ENCODE assay signal across 14 cellular contexts in genomic region chr7:9937944-9938631, GRCh38.
DNase-seq lines count a peak whose midpoint lies in the region; ATAC-seq, FAIRE-seq and TF ChIP-seq lines count a peak whose summit lies in the region.
"Had no signal": no experiment of that assay in that cellular context is flagged by ENCODE, and none has a peak within 500 bp of the region (broad histone marks: within the 10 kb centered on the region; RNA-seq: fewer than 3 reads in every experiment).

No MANE protein-coding gene starts in this region.

- POLR2A ChIA-PET in endothelial cell of umbilical vein (lab: Charles Lee), result no interaction called here

- dilution Hi-C loops in endothelial cell of umbilical vein (cut with MboI; ENCODE audit: extremely low pct_ligation_motif_present, low sequenced_read_pairs), result no loop called here

- no peak for TF ChIP-seq POLR2A in endothelial cell of umbilical vein (IDR thresholded peaks at IDR 0.05; ENCODE audit: low read depth, low read length)

- no TSS peak for BruUV-seq in endothelial cell of umbilical vein (replicated peaks; lab: Mats Ljungman, UMichigan)

- H3K9me3 ChIP-seq in endothelial cell of umbilical vein (replicated peaks; ENCODE audit: control insufficient read depth, insufficient read depth, low read length), result no peaks in the 10 kb centered on the region
- no peaks in the 10 kb centered on the region for H3K9me3 ChIP-seq in left lung
- no peaks in the 10 kb centered on the region for H3K9me3 ChIP-seq in right cardiac atrium (ENCODE audit: control insufficient read depth, low read length)
- H3K9me3 ChIP-seq: ascending aorta, right atrium auricular region had no signal

- peak; percentile 51 for ATAC-seq in left lung
- ATAC-seq in HG03175 (IDR thresholded peaks at IDR 0.05; ENCODE audit: unreplicated experiment), result no peak
- no peak for ATAC-seq in right cardiac atrium
- ATAC-seq: activated T-cell treated with anti-CD3 and anti-CD28 coated beads, Interleukin-2, amount 50 U/mL, for 72 hours had no signal

- no peak overlapping the region for H3K4me3 ChIP-seq in endothelial cell of umbilical vein (replicated peaks in 1 of 3; ENCODE audit: insufficient read depth in 1 of 3, low read depth in 1 of 3, low read length in 3 of 3)
- H3K4me3 ChIP-seq in left lung, result no peak overlapping the region
- H3K4me3 ChIP-seq in right cardiac atrium (ENCODE audit: low read length), result no peak overlapping the region
- H3K4me3 ChIP-seq: ascending aorta, right atrium auricular region had no signal

- H3K27me3 ChIP-seq in endothelial cell of umbilical vein (ENCODE audit: control insufficient read depth in 2 of 2, insufficient read depth in 2 of 2, low read length in 2 of 2) (no peaks in the 10 kb centered on the region), left lung (no peaks in the 10 kb centered on the region), right cardiac atrium (ENCODE audit: control insufficient read depth, insufficient read depth) (no peaks in the 10 kb centered on the region)
- H3K27me3 ChIP-seq: ascending aorta, right atrium auricular region had no signal

- H3K4me2 ChIP-seq in endothelial cell of umbilical vein (ENCODE audit: insufficient read depth, low read length), result no peak overlapping the region

- intact Hi-C loops in endothelial cell of umbilical vein (cut with micrococcal nuclease), result no loop called here
- intact Hi-C loops in left lung (cut with DNase I), result no loop called here
- intact Hi-C loops in right cardiac atrium (cut with DNase I), result no loop called here

- DNase-seq in EH (ENCODE audit: low read depth) (peak; percentile 0), NCI-H82 treated with DMSO at 0.1 percent for 48 hours (lab: John Stamatoyannopoulos, UW; ENCODE audit: unreplicated experiment) (peak; percentile 7), endothelial cell of umbilical vein (ENCODE audit: low read depth, low spot score) (peak; percentile 3), left lung (no peak), cortex of kidney (lab: John Stamatoyannopoulos, UW) (no peak), right cardiac atrium (no peak), NCI-H446 treated with DMSO at 0.1 percent for 48 hours (lab: John Stamatoyannopoulos, UW) (no peak)
- DNase-seq: activated CD4-positive, CD25-positive, alpha-beta regulatory T cell; activated T-cell treated with anti-CD3 and anti-CD28 coated beads, Interleukin-2, amount 50 U/mL, for 72 hours; endodermal cell; NCI-H510A had no signal

- whole genome bisulfite sequencing in right cardiac atrium, result 51% methylated on average over 2 of the region's 2 CpGs

- H3K4me1 ChIP-seq in endothelial cell of umbilical vein (ENCODE audit: control insufficient read depth, extremely low read depth, insufficient read depth, low read length) (no peaks in the 10 kb centered on the region), left lung (no peaks in the 10 kb centered on the region), right cardiac atrium (ENCODE audit: control insufficient read depth, insufficient read depth, low read length) (no peaks in the 10 kb centered on the region)
- H3K4me1 ChIP-seq: ascending aorta, right atrium auricular region had no signal

- no peaks in the 10 kb centered on the region for H3K9me1 ChIP-seq in endothelial cell of umbilical vein (replicated peaks; ENCODE audit: control insufficient read depth, extremely low read depth, insufficient read depth, low read length)

- no peak overlapping the region for H2AFZ ChIP-seq in endothelial cell of umbilical vein (ENCODE audit: low read depth, low read length)

- no peak overlapping the region for H3K9ac ChIP-seq in endothelial cell of umbilical vein (replicated peaks; ENCODE audit: extremely low read depth, insufficient read depth, low read length)

- H3K36me3 ChIP-seq in endothelial cell of umbilical vein (ENCODE audit: control insufficient read depth in 2 of 2, extremely low read depth in 1 of 2, insufficient read depth in 2 of 2, low read length in 2 of 2) (no peaks in the 10 kb centered on the region), left lung (no peaks in the 10 kb centered on the region)
- H3K36me3 ChIP-seq: ascending aorta, right atrium auricular region had no signal

- H3K79me2 ChIP-seq in endothelial cell of umbilical vein (ENCODE audit: control insufficient read depth, insufficient read depth, low read length), result no peaks in the 10 kb centered on the region

- H3K27ac ChIP-seq in endothelial cell of umbilical vein (ENCODE audit: insufficient read depth, low read depth, low read length) (no peak overlapping the region), left lung (no peak overlapping the region), right cardiac atrium (ENCODE audit: low read length) (no peak overlapping the region)
- H3K27ac ChIP-seq: ascending aorta, right atrium auricular region had no signal

- CTCF ChIA-PET in endothelial cell of umbilical vein (lab: Charles Lee), result no interaction called here

- TF ChIP-seq CTCF in endothelial cell of umbilical vein (IDR thresholded peaks at IDR 0.05; ENCODE audit: extremely low read depth in 1 of 2, insufficient read depth in 1 of 2, low read depth in 1 of 2, low read length in 2 of 2) (no peak), left lung (IDR thresholded peaks at IDR 0.05) (no peak)

- no peak for FAIRE-seq in endothelial cell of umbilical vein (lab: Jason Lieb, UNC)

- H4K20me1 ChIP-seq in endothelial cell of umbilical vein (replicated peaks; ENCODE audit: control insufficient read depth, extremely low read depth, insufficient read depth, low read length), result no peaks in the 10 kb centered on the region

TF ChIP-seq in endothelial cell of umbilical vein, 7 proteins besides CTCF, POLR2A, EP300 and RAD21:
- no peak for TF ChIP-seq POLR2AphosphoS5 (IDR thresholded peaks at IDR 0.05; ENCODE audit: insufficient read depth, low read depth, low read length)
- no peak for TF ChIP-seq JUN (IDR thresholded peaks at IDR 0.05; ENCODE audit: borderline replicate concordance, insufficient read depth, insufficient read length, low read depth)
- TF ChIP-seq GATA2 (IDR thresholded peaks at IDR 0.05; ENCODE audit: insufficient read depth, insufficient read length, low read depth, low read length), result no peak
- TF ChIP-seq FOS (IDR thresholded peaks at IDR 0.05; ENCODE audit: borderline replicate concordance, insufficient read depth, low read length), result peak; percentile 7
- TF ChIP-seq EZH2 (IDR thresholded peaks at IDR 0.05; ENCODE audit: borderline replicate concordance, low read depth, low read length, severe bottlenecking), result no peak

Comparison
In these comparisons a context has a peak if more than half of its experiments do, and no peak if none do; other contexts are left out.
1. DNase-seq: peak in EH (single experiment), NCI-H82 treated with DMSO at 0.1 percent for 48 hours (single experiment) and endothelial cell of umbilical vein (single experiment); none in left lung (0 of 2), cortex of kidney (single experiment), right cardiac atrium (0 of 3) and NCI-H446 treated with DMSO at 0.1 percent for 48 hours (single experiment).